In the genomic region with DNA sequence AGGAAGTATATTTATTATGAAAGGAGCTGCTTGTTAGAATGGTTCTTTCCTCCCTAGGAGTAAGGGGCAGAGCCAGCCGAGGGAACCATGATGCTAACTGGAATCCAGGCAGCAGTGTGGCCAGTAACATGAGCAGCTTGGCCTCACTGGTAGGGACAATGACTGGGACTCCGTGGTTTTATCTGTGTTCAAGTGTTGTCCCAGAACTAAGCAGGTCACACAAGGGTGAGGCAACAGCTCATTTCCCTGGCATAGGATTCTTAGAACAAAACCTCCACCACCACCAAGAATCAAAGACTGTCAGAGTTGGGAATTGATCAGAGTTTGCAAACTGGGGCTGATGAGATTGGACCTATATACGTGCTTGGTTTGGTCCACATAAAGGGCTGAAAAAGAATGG, we compare ENCODE assay signal across 16 cellular contexts.
A peak's percentile ranks its signal among the peaks of the same experiment; 100 is the strongest.
DNase-seq lines count a peak whose midpoint lies in the region; ATAC-seq, FAIRE-seq and TF ChIP-seq lines count a peak whose summit lies in the region.
"Had no signal": no experiment of that assay in that cellular context is flagged by ENCODE, and none has a peak within 500 bp of the region (broad histone marks: within the 10 kb centered on the region; RNA-seq: fewer than 3 reads in every experiment).

No MANE protein-coding gene starts in this region.

- H3K36me3 ChIP-seq in H1 (ENCODE audit: control insufficient read depth in 2 of 4, insufficient read depth in 4 of 4, low read length in 3 of 4): no peaks in the 10 kb centered on the region
- H3K36me3 ChIP-seq: BE2C, HAP-1 had no signal

- H3K23me2 ChIP-seq in H1 (ENCODE audit: low read depth, low read length): no peaks in the 10 kb centered on the region

- no peak overlapping the region for H4K5ac ChIP-seq in H1 (ENCODE audit: insufficient read length, low read depth, low read length)

- H3K9me3 ChIP-seq in H1 (ENCODE audit: insufficient read depth in 2 of 2, low read depth in 1 of 2, low read length in 1 of 2): no peaks in the 10 kb centered on the region
- H3K9me3 ChIP-seq: BE2C, HAP-1 had no signal

- H4K8ac ChIP-seq in H1 (ENCODE audit: extremely low read depth, insufficient read depth, low read length): no peak overlapping the region

- H3K27me3 ChIP-seq in H1 (replicated peaks in 1 of 4; ENCODE audit: control insufficient read depth in 3 of 4, extremely low read depth in 1 of 4, insufficient read depth in 3 of 4, low read length in 3 of 4): peaks cover 0 to 9% (median 6%) of the 10 kb centered on the region in 4 experiments; a peak in 3 of 7 replicates
- H3K27me3 ChIP-seq: BE2C had no signal

- no peak overlapping the region for H2AK5ac ChIP-seq in H1 (ENCODE audit: low read depth, low read length)

- H3K27ac ChIP-seq in H1 (ENCODE audit: low read depth, low read length): no peak overlapping the region

- H3K79me1 ChIP-seq in H1 (ENCODE audit: low read depth, low read length): no peaks in the 10 kb centered on the region

- H3K23ac ChIP-seq in H1 (ENCODE audit: insufficient read length): no peak overlapping the region

- no peak for TF ChIP-seq RAD21 in H1 (IDR thresholded peaks at IDR 0.05 in 1 of 2, conservative IDR thresholded peaks at IDR 0.05 in 1 of 2; ENCODE audit: low read depth in 2 of 2, low read length in 2 of 2)

- no peak for ATAC-seq in GM18519 (IDR thresholded peaks at IDR 0.05; ENCODE audit: low FRiP score, unreplicated experiment)
- ATAC-seq in GM19452 (IDR thresholded peaks at IDR 0.05; ENCODE audit: unreplicated experiment): no peak
- ATAC-seq: PC-3 had no signal

- CTCF ChIA-PET in H1 (lab: Charles Lee; ENCODE audit: partially characterized antibody): interaction anchor here (0.9 to 3.5 kb wide), 7 partner anchors 10 to 170 kb away, joined by 3 to 17 read pairs (median 3); no protein-coding TSS in a partner anchor

- peak; percentile 57 for FAIRE-seq in H1 (lab: Jason Lieb, UNC)
- FAIRE-seq: A204.1 had no signal

- peaks cover 0 to 14% (median 7%) of the 10 kb centered on the region in 4 experiments; a peak in 5 of 7 replicates for H3K4me1 ChIP-seq in H1 (replicated peaks in 1 of 4; ENCODE audit: control insufficient read depth in 3 of 4, insufficient read depth in 4 of 4, low read length in 3 of 4)

- WGBS in H1 (ENCODE audit: extremely low coverage in 1 of 2, insufficient coverage in 1 of 2, insufficient read length in 1 of 2, insufficient replicate concordance in 2 of 2, low coverage in 1 of 2, low lambda C conversion rate in 2 of 2, missing lambda C conversion rate in 1 of 2), 2 experiments: 85% methylated on average over 3 of the region's 3 CpGs; no CpG with 5 or more reads in 1 of the 2 experiments

- no peak for TF ChIP-seq CTCF in H1 (IDR thresholded peaks at IDR 0.05; ENCODE audit: control extremely low read depth in 1 of 3, insufficient read depth in 1 of 3, low read depth in 1 of 3, low read length in 3 of 3)

- no peak for TF ChIP-seq EP300 in H1 (IDR thresholded peaks at IDR 0.05; ENCODE audit: borderline replicate concordance in 1 of 2, low read depth in 2 of 2, low read length in 2 of 2)

- no peak overlapping the region for H2BK15ac ChIP-seq in H1 (ENCODE audit: low read length)

- no peak overlapping the region for H3K18ac ChIP-seq in H1 (ENCODE audit: extremely low read depth, low read length)

- POLR2A ChIA-PET in H1 (lab: Charles Lee; ENCODE audit: partially characterized antibody): interaction anchor here (1.2 kb wide), 1 partner anchor 9 kb away, joined by 4 read pairs; no protein-coding TSS in a partner anchor

- no peak overlapping the region for H2BK12ac ChIP-seq in H1 (ENCODE audit: low read depth, low read length)

- no peak overlapping the region for H3K4ac ChIP-seq in H1 (replicated peaks; ENCODE audit: insufficient read length, low read depth, low read length)

- H3K4me2 ChIP-seq in H1 (ENCODE audit: insufficient read depth in 1 of 2, low read depth in 2 of 2, low read length in 2 of 2): no peak overlapping the region

- H2BK20ac ChIP-seq in H1 (ENCODE audit: low read length): no peak overlapping the region

- H3K9ac ChIP-seq in H1 (replicated peaks in 1 of 4; ENCODE audit: extremely low read depth in 1 of 4, low read depth in 3 of 4, low read length in 3 of 4): no peak overlapping the region

- no peak overlapping the region for H2BK5ac ChIP-seq in H1 (ENCODE audit: low read depth, low read length)

- no peak overlapping the region for H2BK120ac ChIP-seq in H1 (replicated peaks; ENCODE audit: low read depth, low read length)

- H3K14ac ChIP-seq in H1 (ENCODE audit: insufficient read length): no peak overlapping the region

- H3K56ac ChIP-seq in H1 (replicated peaks; ENCODE audit: insufficient read length, low read depth, low read length): no peak overlapping the region

- H4K91ac ChIP-seq in H1 (replicated peaks; ENCODE audit: insufficient read length, low read length): no peak overlapping the region

- no peak overlapping the region for H3K4me3 ChIP-seq in H1 (ENCODE audit: extremely low read depth in 1 of 4, insufficient read depth in 2 of 4, low read depth in 3 of 4, low read length in 4 of 4)
- H3K4me3 ChIP-seq: HAP-1 had no signal

- no peak for TF ChIP-seq POLR2A in H1 (IDR thresholded peaks at IDR 0.05; ENCODE audit: control extremely low read depth in 1 of 2, low read depth in 2 of 2, low read length in 2 of 2)

- H2AFZ ChIP-seq in H1 (ENCODE audit: low read length): 0 out of 2 replicates have a peak overlapping the region, but pooled peaks have one; percentile 1

- peak; percentile 78 for DNase-seq in NCI-H510A treated with DMSO at 0.1 percent for 48 hours (lab: John Stamatoyannopoulos, UW)
- no peak for DNase-seq in NCI-H510A (lab: John Stamatoyannopoulos, UW)
- peak; percentile 16 for DNase-seq in D341Med (ENCODE audit: low spot score)
- DNase-seq in NCI-H345 (lab: John Stamatoyannopoulos, UW): peak; percentile 44
- no peak for DNase-seq in H1 (ENCODE audit: low read depth in 1 of 2, low spot score in 2 of 2)
- DNase-seq in T-helper 1 cell: no peak
- DNase-seq: Calu3; CD4-positive, alpha-beta memory T cell; DND-41; KG1; PC-3 had no signal

- no peaks in the 10 kb centered on the region for H3K79me2 ChIP-seq in H1 (ENCODE audit: control insufficient read depth in 1 of 2, insufficient read depth in 2 of 2, low read length in 2 of 2)

- no peaks in the 10 kb centered on the region for H4K20me1 ChIP-seq in H1 (replicated peaks in 1 of 2; ENCODE audit: control insufficient read depth in 1 of 2, insufficient read depth in 2 of 2, low read length in 2 of 2)

TF ChIP-seq in H1, 55 proteins besides CTCF, POLR2A, EP300 and RAD21:
- no peak for TF ChIP-seq TAF7 (optimal IDR thresholded peaks at IDR 0.05; ENCODE audit: borderline replicate concordance, low read depth, low read length)
- TF ChIP-seq HDAC2 (IDR thresholded peaks at IDR 0.05; ENCODE audit: borderline replicate concordance in 1 of 2, low read depth in 2 of 2, low read length in 2 of 2): no peak
- no peak for TF ChIP-seq SP2 (IDR thresholded peaks at IDR 0.05; ENCODE audit: low read length)

Comparison
In these comparisons a context has a peak if more than half of its experiments do, and no peak if none do; other contexts are left out.
1. DNase-seq: peak in NCI-H510A treated with DMSO at 0.1 percent for 48 hours (single experiment), D341Med (single experiment) and NCI-H345 (single experiment); none in NCI-H510A (single experiment), H1 (0 of 2) and T-helper 1 cell (0 of 5).